23 cellular contexts compared by ENCODE assay signal in the genomic region with DNA sequence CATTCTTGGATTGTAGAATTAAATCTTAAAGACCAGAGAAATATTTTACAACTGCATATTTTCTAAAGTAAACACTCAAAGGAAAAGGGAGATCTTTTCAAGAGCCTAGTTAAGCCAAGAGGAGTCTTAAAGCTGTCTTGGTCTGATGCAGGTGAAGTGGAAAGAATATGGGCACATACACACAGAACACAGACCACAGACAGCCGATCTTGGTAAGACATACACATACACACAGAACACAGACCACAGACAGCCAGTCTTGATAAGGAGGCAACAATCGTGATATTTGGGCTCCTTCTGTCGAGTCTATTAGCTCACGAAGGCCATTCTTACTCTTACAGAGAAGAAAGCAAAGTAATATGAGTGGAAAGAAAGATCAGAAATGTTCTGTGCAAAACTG.
DNase-seq lines count a peak whose midpoint lies in the region; ATAC-seq, FAIRE-seq and TF ChIP-seq lines count a peak whose summit lies in the region.
"Had no signal": no experiment of that assay in that cellular context is flagged by ENCODE, and none has a peak within 500 bp of the region (broad histone marks: within the 10 kb centered on the region; RNA-seq: fewer than 3 reads in every experiment).

No MANE protein-coding gene starts in this region.

- H4K20me1 ChIP-seq in MM.1S (ENCODE audit: insufficient read depth, low read length): no peaks in the 10 kb centered on the region
- H4K20me1 ChIP-seq in H1 (replicated peaks in 1 of 2; ENCODE audit: control insufficient read depth in 1 of 2, insufficient read depth in 2 of 2, low read length in 2 of 2): no peaks in the 10 kb centered on the region

- H3K9ac ChIP-seq in MM.1S (ENCODE audit: low read length) (no peak overlapping the region), H1 (replicated peaks in 1 of 4; ENCODE audit: extremely low read depth in 1 of 4, low read depth in 3 of 4, low read length in 3 of 4) (no peak overlapping the region)
- H3K9ac ChIP-seq: GM23248 had no signal

- no peak overlapping the region for H2BK5ac ChIP-seq in H1 (ENCODE audit: low read depth, low read length)

- TF ChIP-seq CTCF in MM.1S (IDR thresholded peaks at IDR 0.05; ENCODE audit: low read length) (no peak), H1 (IDR thresholded peaks at IDR 0.05; ENCODE audit: control extremely low read depth in 1 of 3, insufficient read depth in 1 of 3, low read depth in 1 of 3, low read length in 3 of 3) (no peak), RWPE1 (conservative IDR thresholded peaks at IDR 0.05; ENCODE audit: low read depth) (no peak)

- H3K4me2 ChIP-seq in MM.1S (ENCODE audit: low read depth, low read length) (peak overlapping the region; percentile 7; the same call in 1 of the 2 replicates), H1 (ENCODE audit: insufficient read depth in 1 of 2, low read depth in 2 of 2, low read length in 2 of 2) (no peak overlapping the region)

- no peak overlapping the region for H4K5ac ChIP-seq in H1 (ENCODE audit: insufficient read length, low read depth, low read length)

- H2AFZ ChIP-seq in MM.1S (ENCODE audit: low read length): no peak overlapping the region
- peak overlapping the region; percentile 80 for H2AFZ ChIP-seq in H1 (ENCODE audit: low read length)
- H2AFZ ChIP-seq: GM23248 had no signal

- no peak overlapping the region for H2BK120ac ChIP-seq in H1 (replicated peaks; ENCODE audit: low read depth, low read length)

- DNase-seq in DMS79 treated with DMSO at 0.1 percent for 48 hours (lab: John Stamatoyannopoulos, UW) (peak; percentile 60), MM.1S (no peak), OCI-M1 (lab: John Stamatoyannopoulos, UW) (peak; percentile 66), H1 (ENCODE audit: low read depth in 1 of 2, low spot score in 2 of 2) (no peak), RWPE1 (ENCODE audit: low spot score) (no peak), iPS-NIHi11 (ENCODE audit: low spot score) (no peak), RCC 7860 (ENCODE audit: low spot score) (no peak)
- DNase-seq: ACHN; BE2C; C1 segment of cervical spinal cord; Caco-2; CD4-positive, CD25-positive, alpha-beta regulatory T cell; CD8-positive, alpha-beta memory T cell; GF-D8; GM23248; H7; HFFc6; KG1 had no signal

- no peaks in the 10 kb centered on the region for H3K9me2 ChIP-seq in MM.1S (replicated peaks; ENCODE audit: insufficient read depth, low read length)

- TF ChIP-seq POLR2A in H1 (IDR thresholded peaks at IDR 0.05; ENCODE audit: control extremely low read depth in 1 of 2, low read depth in 2 of 2, low read length in 2 of 2): no peak

- no peak for TF ChIP-seq RAD21 in H1 (IDR thresholded peaks at IDR 0.05 in 1 of 2, conservative IDR thresholded peaks at IDR 0.05 in 1 of 2; ENCODE audit: low read depth in 2 of 2, low read length in 2 of 2)

- 98% methylated on average over 4 of the region's 4 CpGs; no CpG with 5 or more reads in 1 of the 2 experiments for WGBS in H1 (ENCODE audit: extremely low coverage in 1 of 2, insufficient coverage in 1 of 2, insufficient read length in 1 of 2, insufficient replicate concordance in 2 of 2, low coverage in 1 of 2, low lambda C conversion rate in 2 of 2, missing lambda C conversion rate in 1 of 2), 2 experiments

- H3K14ac ChIP-seq in H1 (ENCODE audit: insufficient read length): no peak overlapping the region

- no peak overlapping the region for H3K4ac ChIP-seq in H1 (replicated peaks; ENCODE audit: insufficient read length, low read depth, low read length)

- POLR2A ChIA-PET in H1 (lab: Charles Lee; ENCODE audit: partially characterized antibody): no interaction called here
- POLR2A ChIA-PET in RWPE1 (lab: Yijun Ruan, JAX; ENCODE audit: low non-redundant PET): no interaction called here

- no peaks in the 10 kb centered on the region for H3K79me1 ChIP-seq in H1 (ENCODE audit: low read depth, low read length)

- H2BK12ac ChIP-seq in H1 (ENCODE audit: low read depth, low read length): no peak overlapping the region

- H2BK15ac ChIP-seq in H1 (ENCODE audit: low read length): no peak overlapping the region

- no peak overlapping the region for H3K23ac ChIP-seq in H1 (ENCODE audit: insufficient read length)

- no peak overlapping the region for H2AK5ac ChIP-seq in H1 (ENCODE audit: low read depth, low read length)

- no peak for ATAC-seq in GM21717 (IDR thresholded peaks at IDR 0.05; ENCODE audit: unreplicated experiment)
- ATAC-seq: HCT116, HepG2 had no signal

- no peaks in the 10 kb centered on the region for H3K9me3 ChIP-seq in MM.1S (replicated peaks; ENCODE audit: insufficient read depth, low read length)
- no peaks in the 10 kb centered on the region for H3K9me3 ChIP-seq in H1 (ENCODE audit: insufficient read depth in 2 of 2, low read depth in 1 of 2, low read length in 1 of 2)
- H3K9me3 ChIP-seq: BE2C, Caco-2 had no signal

- CTCF ChIA-PET in H1 (lab: Charles Lee; ENCODE audit: partially characterized antibody): no interaction called here
- CTCF ChIA-PET in RWPE1 (lab: Yijun Ruan, JAX): no interaction called here

- peak overlapping the region; percentile 3; the same call in 1 of the 2 replicates for H2BK20ac ChIP-seq in H1 (ENCODE audit: low read length)

- no peak for FAIRE-seq in H1 (lab: Jason Lieb, UNC)
- no peak for FAIRE-seq in RCC 7860 (lab: Jason Lieb, UNC)
- FAIRE-seq: A204.1, D721Med, HepG2 had no signal

- H3K27me3 ChIP-seq in MM.1S (replicated peaks; ENCODE audit: insufficient read depth, low read length) (no peaks in the 10 kb centered on the region), H1 (replicated peaks in 1 of 4; ENCODE audit: control insufficient read depth in 3 of 4, extremely low read depth in 1 of 4, insufficient read depth in 3 of 4, low read length in 3 of 4) (no peaks in the 10 kb centered on the region)
- H3K27me3 ChIP-seq: BE2C had no signal

- no peak for TF ChIP-seq EP300 in H1 (IDR thresholded peaks at IDR 0.05; ENCODE audit: borderline replicate concordance in 1 of 2, low read depth in 2 of 2, low read length in 2 of 2)

- H3K79me2 ChIP-seq in MM.1S (ENCODE audit: low read length): no peaks in the 10 kb centered on the region
- no peaks in the 10 kb centered on the region for H3K79me2 ChIP-seq in H1 (ENCODE audit: control insufficient read depth in 1 of 2, insufficient read depth in 2 of 2, low read length in 2 of 2)

- H3K4me1 ChIP-seq in MM.1S (ENCODE audit: low read length): no peaks in the 10 kb centered on the region
- H3K4me1 ChIP-seq in H1 (replicated peaks in 1 of 4; ENCODE audit: control insufficient read depth in 3 of 4, insufficient read depth in 4 of 4, low read length in 3 of 4): peaks cover 0 to 13% (median 3%) of the 10 kb centered on the region in 4 experiments; a peak in 3 of 7 replicates
- H3K4me1 ChIP-seq: Caco-2 had no signal

- H3K36me3 ChIP-seq in MM.1S (replicated peaks; ENCODE audit: insufficient read depth, low read length) (no peaks in the 10 kb centered on the region), H1 (ENCODE audit: control insufficient read depth in 2 of 4, insufficient read depth in 4 of 4, low read length in 3 of 4) (no peaks in the 10 kb centered on the region)
- H3K36me3 ChIP-seq: BE2C had no signal

- no peak overlapping the region for H4K91ac ChIP-seq in H1 (replicated peaks; ENCODE audit: insufficient read length, low read length)

- H3K4me3 ChIP-seq in MM.1S (ENCODE audit: low read length) (no peak overlapping the region), H1 (ENCODE audit: extremely low read depth in 1 of 4, insufficient read depth in 2 of 4, low read depth in 3 of 4, low read length in 4 of 4) (no peak overlapping the region)
- H3K4me3 ChIP-seq: GM23248 had no signal

- H3F3A ChIP-seq in MM.1S (ENCODE audit: insufficient read depth, low read length): no peaks in the 10 kb centered on the region

- no peaks in the 10 kb centered on the region for H3K23me2 ChIP-seq in H1 (ENCODE audit: low read depth, low read length)

- no peak overlapping the region for H3K18ac ChIP-seq in H1 (ENCODE audit: extremely low read depth, low read length)

- H3K56ac ChIP-seq in H1 (replicated peaks; ENCODE audit: insufficient read length, low read depth, low read length): no peak overlapping the region

- H4K8ac ChIP-seq in H1 (ENCODE audit: extremely low read depth, insufficient read depth, low read length): no peak overlapping the region

- H3K27ac ChIP-seq in MM.1S (ENCODE audit: low read length) (no peak overlapping the region), H1 (ENCODE audit: low read depth, low read length) (no peak overlapping the region), RWPE1 (no peak overlapping the region)
- H3K27ac ChIP-seq: GM23248 had no signal

TF ChIP-seq in H1, 55 proteins besides CTCF, POLR2A, EP300 and RAD21:
- no peak for TF ChIP-seq YY1 (IDR thresholded peaks at IDR 0.05; ENCODE audit: low read depth, low read length)
- no peak for TF ChIP-seq RXRA (IDR thresholded peaks at IDR 0.05; ENCODE audit: insufficient read depth, low read depth, low read length)
- TF ChIP-seq EZH2 (IDR thresholded peaks at IDR 0.05; ENCODE audit: low read depth, low read length, severe bottlenecking): no peak
- no peak for TF ChIP-seq TAF1 (IDR thresholded peaks at IDR 0.05; ENCODE audit: low read depth, low read length)
- no peak for TF ChIP-seq SP4 (IDR thresholded peaks at IDR 0.05; ENCODE audit: low read length)
- TF ChIP-seq CREB1 (IDR thresholded peaks at IDR 0.05): no peak
- TF ChIP-seq, protein P1, sequence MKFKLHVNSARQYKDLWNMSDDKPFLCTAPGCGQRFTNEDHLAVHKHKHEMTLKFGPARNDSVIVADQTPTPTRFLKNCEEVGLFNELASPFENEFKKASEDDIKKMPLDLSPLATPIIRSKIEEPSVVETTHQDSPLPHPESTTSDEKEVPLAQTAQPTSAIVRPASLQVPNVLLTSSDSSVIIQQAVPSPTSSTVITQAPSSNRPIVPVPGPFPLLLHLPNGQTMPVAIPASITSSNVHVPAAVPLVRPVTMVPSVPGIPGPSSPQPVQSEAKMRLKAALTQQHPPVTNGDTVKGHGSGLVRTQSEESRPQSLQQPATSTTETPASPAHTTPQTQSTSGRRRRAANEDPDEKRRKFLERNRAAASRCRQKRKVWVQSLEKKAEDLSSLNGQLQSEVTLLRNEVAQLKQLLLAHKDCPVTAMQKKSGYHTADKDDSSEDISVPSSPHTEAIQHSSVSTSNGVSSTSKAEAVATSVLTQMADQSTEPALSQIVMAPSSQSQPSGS (IDR thresholded peaks at IDR 0.05; ENCODE audit: low read length): no peak
- no peak for TF ChIP-seq POLR2AphosphoS5 (IDR thresholded peaks at IDR 0.05; ENCODE audit: low read depth, low read length)
- no peak for TF ChIP-seq CHD2 (IDR thresholded peaks at IDR 0.05; ENCODE audit: low read length)
- TF ChIP-seq PHF8 (conservative IDR thresholded peaks at IDR 0.05; ENCODE audit: low read depth, low read length): no peak
- no peak for TF ChIP-seq BACH1 (IDR thresholded peaks at IDR 0.05; ENCODE audit: low read length)
- TF ChIP-seq TBP (IDR thresholded peaks at IDR 0.05; ENCODE audit: low read depth, low read length): no peak
- TF ChIP-seq MAFK (IDR thresholded peaks at IDR 0.05; ENCODE audit: low read depth, low read length): no peak
- no peak for TF ChIP-seq KDM4A (IDR thresholded peaks at IDR 0.05; ENCODE audit: low read depth, low read length, severe bottlenecking)
- no peak for TF ChIP-seq ZNF274 (IDR thresholded peaks at IDR 0.05; ENCODE audit: borderline replicate concordance, extremely low read depth, low read length)
- no peak for TF ChIP-seq EGR1 (IDR thresholded peaks at IDR 0.05; ENCODE audit: borderline replicate concordance, low read depth, low read length)

Comparison
In these comparisons a context has a peak if more than half of its experiments do, and no peak if none do; other contexts are left out.
1. DNase-seq: peak in DMS79 treated with DMSO at 0.1 percent for 48 hours (single experiment) and OCI-M1 (single experiment); none in MM.1S (single experiment), H1 (0 of 2), RWPE1 (single experiment), iPS-NIHi11 (single experiment) and RCC 7860 (single experiment).